Comparison of ENCODE assay signal across 15 cellular contexts in the genomic region with DNA sequence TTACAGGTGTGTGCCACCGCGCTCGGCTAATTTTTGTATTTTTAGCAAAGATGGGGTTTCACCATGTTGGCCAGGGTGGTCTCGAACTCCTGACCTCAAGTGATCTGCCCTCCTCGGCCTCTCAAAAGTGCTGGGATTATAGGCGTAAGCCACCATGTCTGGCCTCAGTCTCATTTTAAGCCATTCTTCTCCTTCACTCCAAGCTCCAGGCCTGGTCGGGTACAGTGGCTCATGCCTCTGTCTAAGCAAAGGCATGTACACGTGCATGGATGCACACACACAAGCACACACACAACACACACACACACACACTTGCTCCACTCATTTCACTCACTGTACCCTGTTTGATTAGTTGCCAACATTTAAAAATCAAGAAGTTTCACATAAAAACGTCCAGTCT. TPM values are rescaled to one million over a fixed set of nuclear protein-coding genes. Genes with fewer than 3 reads are reported as not detected.
"Had no signal": no experiment of that assay in that cellular context is flagged by ENCODE, and none has a peak within 500 bp of the region (broad histone marks: within the 10 kb centered on the region; RNA-seq: fewer than 3 reads in every experiment).

No MANE protein-coding gene starts in this region.

- H3K4me1 Mint-ChIP-seq: activated naive CD4-positive, alpha-beta T cell treated with anti-CD3 and anti-CD28 coated beads, Interleukin-2, amount 10 ng/mL, durations not matched to agents 7 days and 5 days; activated T-helper 17 cell treated with anti-CD3 and anti-CD28 coated beads, Interleukin-2, amount 50 U/mL, for 72 hours; stimulated activated naive B cell treated with anti-CD40 and anti-IgM and Interleukin-4, amounts not matched to agents 10 μg/mL and 1 μg/mL and 100 μg/mL, for 72 hours; T-cell had no signal

- H3K27me3 ChIP-seq: dorsolateral prefrontal cortex had no signal

- H3K27ac Mint-ChIP-seq: activated naive CD4-positive, alpha-beta T cell treated with anti-CD3 and anti-CD28 coated beads, Interleukin-2, amount 10 ng/mL, durations not matched to agents 7 days and 5 days; activated T-helper 17 cell treated with anti-CD3 and anti-CD28 coated beads, Interleukin-2, amount 50 U/mL, for 72 hours; endodermal cell; stimulated activated naive B cell treated with anti-CD40 and anti-IgM and Interleukin-4, amounts not matched to agents 10 μg/mL and 1 μg/mL and 100 μg/mL, for 72 hours; T-cell had no signal

- H3K9me3 Mint-ChIP-seq: activated naive CD4-positive, alpha-beta T cell treated with anti-CD3 and anti-CD28 coated beads, Interleukin-2, amount 10 ng/mL, durations not matched to agents 7 days and 5 days; activated T-helper 17 cell treated with anti-CD3 and anti-CD28 coated beads, Interleukin-2, amount 50 U/mL, for 72 hours; endodermal cell; stimulated activated naive B cell treated with anti-CD40 and anti-IgM and Interleukin-4, amounts not matched to agents 10 μg/mL and 1 μg/mL and 100 μg/mL, for 72 hours; T-cell; type B pancreatic cell had no signal

- H3K27me3 Mint-ChIP-seq: activated naive CD4-positive, alpha-beta T cell treated with anti-CD3 and anti-CD28 coated beads, Interleukin-2, amount 10 ng/mL, durations not matched to agents 7 days and 5 days; activated T-helper 17 cell treated with anti-CD3 and anti-CD28 coated beads, Interleukin-2, amount 50 U/mL, for 72 hours; T-cell; type B pancreatic cell had no signal

- ATAC-seq: stimulated activated naive B cell treated with anti-CD40 and anti-IgM and Interleukin-4, amounts not matched to agents 10 μg/mL and 1 μg/mL and 100 μg/mL, for 72 hours; T-cell had no signal

- H3K36me3 Mint-ChIP-seq: activated naive CD4-positive, alpha-beta T cell treated with anti-CD3 and anti-CD28 coated beads, Interleukin-2, amount 10 ng/mL, durations not matched to agents 7 days and 5 days; stimulated activated naive B cell treated with anti-CD40 and anti-IgM and Interleukin-4, amounts not matched to agents 10 μg/mL and 1 μg/mL and 100 μg/mL, for 72 hours; T-cell; type B pancreatic cell had no signal

- DNase-seq: activated CD4-positive, alpha-beta T cell treated with anti-CD3 and anti-CD28 coated beads for 1 hour; activated CD4-positive, alpha-beta T cell treated with anti-CD3 and anti-CD28 coated beads, Interleukin-2, amount 50 U/mL, for 48 hours; activated naive CD4-positive, alpha-beta T cell treated with anti-CD3 and anti-CD28 coated beads, Interleukin-2, amount 10 ng/mL, durations not matched to agents 7 days and 5 days; endodermal cell; erythroblast; hypothalamus; midbrain; stimulated activated CD4-positive, alpha-beta T cell treated with anti-CD3 and anti-CD28 coated beads, Interleukin-12 subunit alpha, Interleukin-12 subunit beta, amount 100 ng/mL, for 4 hours; stimulated activated naive B cell treated with anti-CD40 and anti-IgM and Interleukin-4, amounts not matched to agents 10 μg/mL and 1 μg/mL and 100 μg/mL, for 72 hours; T-cell had no signal

- H3K4me3 ChIP-seq: dorsolateral prefrontal cortex had no signal

- H3K4me3 Mint-ChIP-seq: activated naive CD4-positive, alpha-beta T cell treated with anti-CD3 and anti-CD28 coated beads, Interleukin-2, amount 10 ng/mL, durations not matched to agents 7 days and 5 days; activated T-helper 17 cell treated with anti-CD3 and anti-CD28 coated beads, Interleukin-2, amount 50 U/mL, for 72 hours; endodermal cell; stimulated activated naive B cell treated with anti-CD40 and anti-IgM and Interleukin-4, amounts not matched to agents 10 μg/mL and 1 μg/mL and 100 μg/mL, for 72 hours; T-cell; type B pancreatic cell had no signal

RNA-seq across cellular contexts. Expression of gene RIPOR3, which starts 32.3 kb away (rescaled TPM):
- total RNA-seq: activated T-helper 17 cell treated with anti-CD3 and anti-CD28 coated beads, Interleukin-2, amount 50 U/mL, for 72 hours; pulmonary artery endothelial cell had no signal
- polyA plus RNA-seq: neural cell had no signal
